Comparison of ENCODE assay signal across 2 cellular contexts in genomic region chr3:117557008-117557407, GRCh38.
TF ChIP-seq lines count a peak whose summit lies in the region.

No MANE protein-coding gene starts in this region.

TF ChIP-seq in A549, 52 proteins besides CTCF, POLR2A, EP300 and RAD21 (continued from another document):
- no peak for TF ChIP-seq USF2 (IDR thresholded peaks at IDR 0.05)
TF ChIP-seq in A549: peak in this region for 1.

TF ChIP-seq in neural cell, 6 proteins besides CTCF, POLR2A, EP300 and RAD21 (continued from another document):
- TF ChIP-seq REST (IDR thresholded peaks at IDR 0.05; ENCODE audit: borderline replicate concordance) (no peak), EZH2 (IDR thresholded peaks at IDR 0.05; ENCODE audit: borderline replicate concordance, insufficient read depth, low read length, poor library complexity, severe bottlenecking) (no peak), SMC3 (conservative IDR thresholded peaks at IDR 0.05; ENCODE audit: poor library complexity) (no peak)
